ENCODE assay signal across 12 cellular contexts in genomic region chr19:41588497-41589209, GRCh38. TPM values are rescaled to one million over a fixed set of nuclear protein-coding genes. Genes with fewer than 3 reads are reported as not detected.
DNase-seq lines count a peak whose midpoint lies in the region; ATAC-seq, FAIRE-seq and TF ChIP-seq lines count a peak whose summit lies in the region.
"Had no signal": no experiment of that assay in that cellular context is flagged by ENCODE, and none has a peak within 500 bp of the region (broad histone marks: within the 10 kb centered on the region; RNA-seq: fewer than 3 reads in every experiment).

No MANE protein-coding gene starts in this region.

- CTCF ChIA-PET in MCF 10A (lab: Yijun Ruan, JAX): interaction anchor here (0.5 to 1.0 kb wide), 6 partner anchors 9 to 196 kb away, joined by 3 to 4 read pairs (median 3); no protein-coding TSS in a partner anchor

- H3K4me3 ChIP-seq in breast epithelium: no peak overlapping the region
- H3K4me3 ChIP-seq: dorsolateral prefrontal cortex had no signal

- H3K27ac Mint-ChIP-seq in MCF 10A (ENCODE audit: low read depth, unreplicated experiment): no peak overlapping the region

- ATAC-seq in esophagus mucosa: peak; percentile 34
- no peak for ATAC-seq in GM21529 (IDR thresholded peaks at IDR 0.05; ENCODE audit: unreplicated experiment)
- ATAC-seq in HG03039 (IDR thresholded peaks at IDR 0.05; ENCODE audit: unreplicated experiment): no peak
- ATAC-seq: activated CD4-positive, CD25-positive, alpha-beta regulatory T cell treated with anti-CD3 and anti-CD28 coated beads, Interleukin-2, amount 50 U/mL, for 24 hours had no signal

- POLR2A ChIA-PET in MCF 10A (lab: Yijun Ruan, JAX): interaction anchor here (0.6 kb wide), 1 partner anchor 149 kb away, joined by 3 read pairs; no protein-coding TSS in a partner anchor

- H3K27me3 ChIP-seq in breast epithelium: peaks cover 0 to 14% of the 10 kb centered on the region in 2 donors
- H3K27me3 ChIP-seq: BE2C had no signal

- no peak for FAIRE-seq in frontal cortex (lab: Jason Lieb, UNC)

- peak; percentile 56 for DNase-seq in MCF 10A (ENCODE audit: unreplicated experiment)
- no peak for DNase-seq in breast epithelium (ENCODE audit: low spot score in 2 of 2)
- DNase-seq in RPMI8226: peak; percentile 62
- peak; percentile 2 for DNase-seq in stromal cell of bone marrow (ENCODE audit: low read depth)
- DNase-seq in frontal cortex (ENCODE audit: low spot score in 2 of 2): no peak
- DNase-seq: BE2C, dorsolateral prefrontal cortex, NCI-H345 had no signal

- no peak overlapping the region for H3K27ac ChIP-seq in breast epithelium
- H3K27ac ChIP-seq: dorsolateral prefrontal cortex had no signal

- no peak overlapping the region for H3K4me3 Mint-ChIP-seq in MCF 10A (ENCODE audit: unreplicated experiment)

- H3K27me3 Mint-ChIP-seq in MCF 10A (ENCODE audit: insufficient read depth, unreplicated experiment): peaks cover 32% of the 10 kb centered on the region

- H3K4me1 Mint-ChIP-seq in MCF 10A (ENCODE audit: insufficient read depth, unreplicated experiment): no peaks in the 10 kb centered on the region

- no peaks in the 10 kb centered on the region for H3K4me1 ChIP-seq in breast epithelium
- H3K4me1 ChIP-seq: BE2C had no signal

- no peak for TF ChIP-seq POLR2A in breast epithelium (IDR thresholded peaks at IDR 0.05)

- no peak for TF ChIP-seq CTCF in MCF 10A (IDR thresholded peaks at IDR 0.05; ENCODE audit: unreplicated experiment)
- no peak for TF ChIP-seq CTCF in breast epithelium (IDR thresholded peaks at IDR 0.05)

- intact Hi-C loops in MCF 10A (cut with micrococcal nuclease) (no loop called here), breast epithelium (cut with DNase I; ENCODE audit: low total_unique reads) (no loop called here)

- no peaks in the 10 kb centered on the region for H3K36me3 Mint-ChIP-seq in MCF 10A (ENCODE audit: insufficient read depth, unreplicated experiment)

- no TSS peak for BruUV-seq in MCF 10A (replicated peaks; lab: Mats Ljungman, UMichigan)

- H3K9me3 ChIP-seq in breast epithelium: peaks cover 0 to 2% of the 10 kb centered on the region in 2 donors
- H3K9me3 ChIP-seq: BE2C had no signal

- no peaks in the 10 kb centered on the region for H3K36me3 ChIP-seq in breast epithelium
- H3K36me3 ChIP-seq: BE2C had no signal

- no peaks in the 10 kb centered on the region for H3K9me3 Mint-ChIP-seq in MCF 10A (ENCODE audit: unreplicated experiment)

RNA-seq across cellular contexts. Expression of gene CEACAM21, which starts 12.7 kb away (rescaled TPM):
- not detected in 2 replicates for total RNA-seq in MCF 10A (2022)
- under 1 TPM; 0.44 to 0.66 (median 0.64) TPM for total RNA-seq in breast epithelium
- 2.0 TPM for total RNA-seq in esophagus mucosa
- total RNA-seq in frontal cortex: 1.2 TPM

RNA-seq across cellular contexts. Expression of gene CEACAM4, which starts 38.2 kb away (rescaled TPM):
- total RNA-seq in MCF 10A (2022) (not detected in 2 replicates), breast epithelium (1 to 10 TPM in 1 of 3 donors, under 1 TPM in 1, not detected in 1; 0.66 to 1.8 TPM), esophagus mucosa (0.24 TPM), frontal cortex (not detected)

Comparison
In these comparisons a context has a peak if more than half of its experiments do, and no peak if none do; other contexts are left out.
1. DNase-seq: peak in MCF 10A (single experiment), RPMI8226 (single experiment) and stromal cell of bone marrow (single experiment); none in breast epithelium (0 of 2) and frontal cortex (0 of 2).